ENCODE assay signal across 17 cellular contexts in the genomic region with DNA sequence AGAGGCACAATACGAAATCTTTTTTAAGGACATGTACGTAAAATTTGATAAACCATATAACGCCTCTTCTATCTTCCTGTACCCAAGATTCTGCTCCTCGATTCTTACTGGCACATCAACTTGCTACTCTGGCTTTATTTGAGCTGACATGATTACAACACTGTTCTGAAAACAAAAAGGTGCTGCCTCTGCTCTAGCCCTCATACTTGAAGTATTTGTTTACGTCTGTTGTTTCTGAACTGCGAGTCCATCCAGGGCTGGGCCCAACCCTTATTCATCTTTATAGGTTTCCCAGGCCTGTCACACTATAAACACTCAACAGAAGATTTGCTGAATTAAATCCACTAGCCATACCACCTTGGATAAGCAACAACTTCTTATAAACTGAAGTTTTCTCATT.
DNase-seq lines count a peak whose midpoint lies in the region; ATAC-seq, FAIRE-seq and TF ChIP-seq lines count a peak whose summit lies in the region.
"Had no signal": no experiment of that assay in that cellular context is flagged by ENCODE, and none has a peak within 500 bp of the region (broad histone marks: within the 10 kb centered on the region; RNA-seq: fewer than 3 reads in every experiment).

No MANE protein-coding gene starts in this region.

- H3K9ac ChIP-seq in HepG2 (ENCODE audit: insufficient read depth, low read depth, low read length) = no peak overlapping the region
- H3K9ac ChIP-seq: GM23248 had no signal

- no peak overlapping the region for H2AFZ ChIP-seq in HepG2 (ENCODE audit: low read length)
- H2AFZ ChIP-seq: GM23248 had no signal

- H3K9me3 ChIP-seq in gastroesophageal sphincter = no peaks in the 10 kb centered on the region
- no peaks in the 10 kb centered on the region for H3K9me3 ChIP-seq in neutrophil
- H3K9me3 ChIP-seq in HepG2 (ENCODE audit: low read length) = no peaks in the 10 kb centered on the region
- H3K9me3 ChIP-seq: BE2C, heart right ventricle had no signal

- H3K36me3 ChIP-seq in gastroesophageal sphincter (peaks cover 0 to 21% of the 10 kb centered on the region in 2 donors), neutrophil (no peaks in the 10 kb centered on the region), HepG2 (replicated peaks in 1 of 2; ENCODE audit: control insufficient read depth in 1 of 2, insufficient read depth in 2 of 2, low read length in 2 of 2) (no peaks in the 10 kb centered on the region)
- H3K36me3 ChIP-seq: BE2C, heart right ventricle had no signal

- H4K20me1 ChIP-seq in HepG2 (ENCODE audit: insufficient read depth, low read length) = no peaks in the 10 kb centered on the region

- H3K36me3 Mint-ChIP-seq in type B pancreatic cell = peaks cover 36% of the 10 kb centered on the region

- no peak for FAIRE-seq in HepG2 (lab: Jason Lieb, UNC)
- FAIRE-seq: D721Med had no signal

- peaks cover 21% of the 10 kb centered on the region for H3K79me2 ChIP-seq in HepG2 (ENCODE audit: insufficient read depth, low read length)

- H3K9me3 Mint-ChIP-seq in type B pancreatic cell = no peaks in the 10 kb centered on the region

- CTCF ChIA-PET in HepG2 (lab: Yijun Ruan, JAX; ENCODE audit: low intra/inter-chr PET ratio, low total read pairs) = no interaction called here

- H3K27ac ChIP-seq in gastroesophageal sphincter = peak overlapping the region; percentile 52 to 100 (median 98)
- peak overlapping the region; percentile 100 for H3K27ac ChIP-seq in neutrophil
- H3K27ac ChIP-seq in HepG2 (ENCODE audit: extremely low read length, insufficient read depth, low read length) = no peak overlapping the region
- H3K27ac ChIP-seq: 22Rv1, epithelial cell of prostate, GM23248, heart right ventricle had no signal

- H3K4me1 ChIP-seq in gastroesophageal sphincter (peaks cover 7 to 87% (median 15%) of the 10 kb centered on the region in 3 donors), neutrophil (ENCODE audit: control insufficient read depth in 1 of 2, insufficient read depth in 1 of 2, low read depth in 1 of 2, low read length in 1 of 2) (peaks cover 80 to 84% of the 10 kb centered on the region in 2 experiments), HepG2 (ENCODE audit: insufficient read depth, low read length) (peaks cover 32% of the 10 kb centered on the region)

- TF ChIP-seq EP300 in gastroesophageal sphincter (IDR thresholded peaks at IDR 0.05) = no peak
- no peak for TF ChIP-seq EP300 in HepG2 (IDR thresholded peaks at IDR 0.05; ENCODE audit: low read depth in 2 of 2, low read length in 2 of 2)
- no peak for TF ChIP-seq EP300 in HepG2 (CRISPR knock-in tag; IDR thresholded peaks at IDR 0.05; ENCODE audit: borderline replicate concordance)

- H3K27me3 Mint-ChIP-seq in type B pancreatic cell = no peaks in the 10 kb centered on the region
- H3K27me3 Mint-ChIP-seq: T-helper 17 cell had no signal

- ATAC-seq in gastroesophageal sphincter (no peak), HG02870 (IDR thresholded peaks at IDR 0.05; ENCODE audit: unreplicated experiment) (no peak), HepG2 (no peak)
- ATAC-seq: heart right ventricle, T-helper 17 cell had no signal

- H3K27me3 ChIP-seq in gastroesophageal sphincter (no peaks in the 10 kb centered on the region), neutrophil (no peaks in the 10 kb centered on the region), HepG2 (ENCODE audit: control insufficient read depth in 1 of 2, insufficient read depth in 2 of 2, low read length in 2 of 2) (no peaks in the 10 kb centered on the region)
- H3K27me3 ChIP-seq: BE2C, heart right ventricle had no signal

- peak overlapping the region; percentile 77 for H3K4me3 Mint-ChIP-seq in type B pancreatic cell
- H3K4me3 Mint-ChIP-seq: T-helper 17 cell had no signal

- H3K27ac Mint-ChIP-seq in type B pancreatic cell = peak overlapping the region; percentile 53
- H3K27ac Mint-ChIP-seq: T-helper 17 cell had no signal

- 40 to 41% methylated on average over 6 of the region's 6 CpGs for WGBS in gastroesophageal sphincter (ENCODE audit: low coverage in 1 of 2), 2 donors
- 76% methylated on average over 6 of the region's 6 CpGs for WGBS in HepG2 (ENCODE audit: low lambda C conversion rate)

- in situ Hi-C loops in HepG2 (cut with HindIII; ENCODE audit: extremely low pct_ligation_motif_present, low pct_unique_long_range_greater_than_20kb) = no loop called here

- H3K4me2 ChIP-seq in HepG2 (ENCODE audit: low read depth, low read length) = no peak overlapping the region

- no peak for TF ChIP-seq POLR2A in gastroesophageal sphincter (IDR thresholded peaks at IDR 0.05)
- no peak for TF ChIP-seq POLR2A in HepG2 (IDR thresholded peaks at IDR 0.05; ENCODE audit: insufficient read depth in 1 of 2, low read depth in 2 of 2, low read length in 2 of 2)

- H3K4me3 ChIP-seq in gastroesophageal sphincter (peak overlapping the region in 1 of 2 donors; percentile 98), neutrophil (ENCODE audit: low read depth in 1 of 2, low read length in 1 of 2) (no peak overlapping the region), HepG2 (replicated peaks in 1 of 3; ENCODE audit: insufficient read depth in 1 of 3, low read depth in 2 of 3, low read length in 3 of 3) (no peak overlapping the region; a peak in 1 of 6 replicates)
- H3K4me3 ChIP-seq: GM23248, heart right ventricle had no signal

- peak; percentile 6 for DNase-seq in DMS 273 (lab: John Stamatoyannopoulos, UW; ENCODE audit: unreplicated experiment)
- no peak for DNase-seq in DMS 273 treated with DMSO at 0.1 percent for 48 hours (lab: John Stamatoyannopoulos, UW)
- no peak for DNase-seq in type B pancreatic cell (ENCODE audit: extremely low spot score, unreplicated experiment)
- no peak for DNase-seq in activated naive CD4-positive, alpha-beta T cell (lab: John Stamatoyannopoulos, UW)
- DNase-seq in HepG2 (ENCODE audit: low spot score) = no peak
- DNase-seq: BE2C; GM23248; heart right ventricle; SHP77; stimulated activated CD4-positive, alpha-beta T cell treated with anti-CD3 and anti-CD28 coated beads, Interleukin-2, amount 100 ng/mL, for 48 hours; T-helper 17 cell had no signal

- TF ChIP-seq CTCF in gastroesophageal sphincter (IDR thresholded peaks at IDR 0.05) (no peak), neutrophil (IDR thresholded peaks at IDR 0.05) (no peak), type B pancreatic cell (conservative IDR thresholded peaks at IDR 0.05) (no peak), HepG2 (CRISPR knock-in tag; IDR thresholded peaks at IDR 0.05) (no peak)

- intact Hi-C loops in HepG2 (cut with micrococcal nuclease; ENCODE audit: unreplicated experiment) = no loop called here

- POLR2A ChIA-PET in HepG2 (lab: Yijun Ruan, JAX) = no interaction called here

- TF ChIP-seq RAD21 in HepG2 (CRISPR knock-in tag; IDR thresholded peaks at IDR 0.05) = no peak

- peaks cover 66% of the 10 kb centered on the region for H3K4me1 Mint-ChIP-seq in type B pancreatic cell (ENCODE audit: unreplicated experiment)

- BruUV-seq in HepG2 (replicated peaks; lab: Mats Ljungman, UMichigan) = no TSS peak

TF ChIP-seq in HepG2, 621 proteins besides CTCF, POLR2A, EP300 and RAD21:
- TF ChIP-seq SMC3 (IDR thresholded peaks at IDR 0.05; ENCODE audit: low read length) = no peak
- no peak for TF ChIP-seq ZC3H13 (CRISPR knock-in tag; IDR thresholded peaks at IDR 0.05)
- no peak for TF ChIP-seq NFYB (CRISPR knock-in tag; IDR thresholded peaks at IDR 0.05)
- no peak for TF ChIP-seq RORA (CRISPR knock-in tag; IDR thresholded peaks at IDR 0.05)
- TF ChIP-seq ZNF766 (CRISPR knock-in tag; IDR thresholded peaks at IDR 0.05; ENCODE audit: borderline replicate concordance) = no peak
- no peak for TF ChIP-seq FOSL2 (CRISPR knock-in tag; IDR thresholded peaks at IDR 0.05)
- TF ChIP-seq CENPX (CRISPR knock-in tag; IDR thresholded peaks at IDR 0.05) = no peak
- TF ChIP-seq SNRNP70 (IDR thresholded peaks at IDR 0.05; ENCODE audit: low read depth, low read length) = no peak
- no peak for TF ChIP-seq ZNF674 (CRISPR knock-in tag; IDR thresholded peaks at IDR 0.05; ENCODE audit: low read depth)
- no peak for TF ChIP-seq ZFP36 (IDR thresholded peaks at IDR 0.05; ENCODE audit: borderline replicate concordance, low read depth, low read length, partially characterized antibody)
- no peak for TF ChIP-seq ZBTB49 (CRISPR knock-in tag; IDR thresholded peaks at IDR 0.05; ENCODE audit: borderline replicate concordance)
- TF ChIP-seq SNAPC5 (CRISPR knock-in tag; IDR thresholded peaks at IDR 0.05; ENCODE audit: borderline replicate concordance) = no peak
- no peak for TF ChIP-seq ZNF460 (CRISPR knock-in tag; IDR thresholded peaks at IDR 0.05; ENCODE audit: borderline replicate concordance)
- TF ChIP-seq ZNF207 (IDR thresholded peaks at IDR 0.05; ENCODE audit: borderline replicate concordance) = no peak
- TF ChIP-seq PHF20 (CRISPR knock-in tag; IDR thresholded peaks at IDR 0.05) = no peak
